ENCODE assay signal across 17 cellular contexts in genomic region chr17:13350466-13350865, GRCh38.
DNase-seq lines count a peak whose midpoint lies in the region; ATAC-seq and TF ChIP-seq lines count a peak whose summit lies in the region.
"Had no signal": no experiment of that assay in that cellular context is flagged by ENCODE, and none has a peak within 500 bp of the region (broad histone marks: within the 10 kb centered on the region; RNA-seq: fewer than 3 reads in every experiment).

No MANE protein-coding gene starts in this region.

- H4K12ac ChIP-seq in trophoblast cell (ENCODE audit: low read depth, low read length) = no peak overlapping the region

- no peak for ATAC-seq in activated naive CD4-positive, alpha-beta T cell treated with anti-CD3 and anti-CD28 coated beads, Interleukin-2, amount 50 U/mL, for 72 hours
- no peak for ATAC-seq in HG02571 (IDR thresholded peaks at IDR 0.05; ENCODE audit: unreplicated experiment)
- ATAC-seq: CD8-positive, alpha-beta T cell had no signal

- H3K27me3 ChIP-seq in AG04450 (ENCODE audit: control insufficient read depth, insufficient read depth, low read length) = no peaks in the 10 kb centered on the region
- no peaks in the 10 kb centered on the region for H3K27me3 ChIP-seq in trophoblast cell (ENCODE audit: insufficient read depth, low read length)

- peaks cover 3% of the 10 kb centered on the region for H3K79me1 ChIP-seq in trophoblast cell (ENCODE audit: low read length)

- peaks cover 4% of the 10 kb centered on the region; the same call in 1 of the 2 replicates for H3K9me3 Mint-ChIP-seq in HFFc6
- peaks cover 13 to 31% of the 10 kb centered on the region in 2 donors for H3K9me3 Mint-ChIP-seq in activated naive CD4-positive, alpha-beta T cell treated with anti-CD3 and anti-CD28 coated beads, Interleukin-2, amount 50 U/mL, for 72 hours

- no peak overlapping the region for H4K8ac ChIP-seq in trophoblast cell (ENCODE audit: low read depth, low read length)

- CTCF ChIA-PET in AG04450 (lab: Charles Lee) = interaction anchor here (1.1 kb wide), 1 partner anchor 13 kb away, joined by 3 read pairs; no protein-coding TSS in a partner anchor

- H2BK120ac ChIP-seq in trophoblast cell (ENCODE audit: insufficient read depth, low read length, poor library complexity) = peak overlapping the region; percentile 15

- H3K36me3 Mint-ChIP-seq in HFFc6 (ENCODE audit: low read depth) = peaks cover 11% of the 10 kb centered on the region; the same call in 1 of the 2 replicates
- peaks cover 5 to 17% of the 10 kb centered on the region in 2 donors for H3K36me3 Mint-ChIP-seq in activated naive CD4-positive, alpha-beta T cell treated with anti-CD3 and anti-CD28 coated beads, Interleukin-2, amount 50 U/mL, for 72 hours
- H3K36me3 Mint-ChIP-seq: CD14-positive monocyte; CD8-positive, alpha-beta T cell had no signal

- peak overlapping the region; percentile 48 for H3K14ac ChIP-seq in trophoblast cell (ENCODE audit: low read length)

- H3K4me1 Mint-ChIP-seq in HFFc6 (ENCODE audit: low read depth) = peaks cover 95% of the 10 kb centered on the region
- H3K4me1 Mint-ChIP-seq: B cell, CD14-positive monocyte had no signal

- H2AK5ac ChIP-seq in trophoblast cell (ENCODE audit: low read length) = no peak overlapping the region

- no peak overlapping the region for H3K4me2 ChIP-seq in trophoblast cell (ENCODE audit: low read length)

- no CpG with 5 or more reads among the region's 9 CpGs for WGBS in trophoblast cell (ENCODE audit: extremely low coverage, insufficient coverage, insufficient read length)

- no peak overlapping the region for H3K18ac ChIP-seq in trophoblast cell (ENCODE audit: low read length)

- no peak overlapping the region for H3K4me3 ChIP-seq in AG04450 (ENCODE audit: low read depth, low read length)
- H3K4me3 ChIP-seq in trophoblast cell (ENCODE audit: low read depth, low read length) = no peak overlapping the region
- H3K4me3 ChIP-seq: HAP-1 had no signal

- TF ChIP-seq CTCF in AG04450 (IDR thresholded peaks at IDR 0.05; ENCODE audit: low read depth, low read length) (no peak), HFFc6 (IDR thresholded peaks at IDR 0.05) (no peak)

- no peak overlapping the region for H3K4ac ChIP-seq in trophoblast cell (ENCODE audit: low read depth, low read length)

- peak overlapping the region; percentile 26 for H2BK5ac ChIP-seq in trophoblast cell (ENCODE audit: low read depth, low read length, poor library complexity)

- H4K91ac ChIP-seq in trophoblast cell (ENCODE audit: low read depth, low read length) = peak overlapping the region; percentile 50

- peak overlapping the region; percentile 52 for H3K27ac ChIP-seq in AG04450 (ENCODE audit: low read depth, low read length)
- no peak overlapping the region for H3K27ac ChIP-seq in trophoblast cell (ENCODE audit: low read depth, low read length)
- H3K27ac ChIP-seq: HL-60 had no signal

- H3K4me1 ChIP-seq in trophoblast cell (ENCODE audit: control insufficient read depth in 1 of 2, insufficient read depth in 2 of 2, low read length in 2 of 2) = peaks cover 0 to 8% of the 10 kb centered on the region in 2 experiments
- H3K4me1 ChIP-seq: Caco-2, HAP-1 had no signal

- no peak overlapping the region for H2AFZ ChIP-seq in trophoblast cell (ENCODE audit: insufficient read depth, low read length, poor library complexity)

- no peak overlapping the region for H3K9ac ChIP-seq in trophoblast cell (ENCODE audit: low read length)

- no peaks in the 10 kb centered on the region; the same call in none of the 2 replicates for H3K27me3 Mint-ChIP-seq in HFFc6 (ENCODE audit: insufficient read depth)
- H3K27me3 Mint-ChIP-seq: B cell had no signal

- POLR2A ChIA-PET in AG04450 (lab: Yijun Ruan, JAX) = no interaction called here

- DNase-seq in AG04450 (ENCODE audit: low read depth, low spot score) (no peak), HFFc6 (no peak), astrocyte of the hippocampus (ENCODE audit: low read depth, low spot score) (peak; percentile 6), trophoblast cell (no peak), cortex of kidney (lab: John Stamatoyannopoulos, UW) (no peak), GM19238 (ENCODE audit: insufficient read length, low spot score) (no peak)
- DNase-seq in activated naive CD4-positive, alpha-beta T cell treated with anti-CD3 and anti-CD28 coated beads, Interleukin-2, amount 50 U/mL, for 72 hours (ENCODE audit: low spot score in 2 of 2) = no peak
- DNase-seq: 8988T; Caco-2; CD8-positive, alpha-beta T cell; DND-41; GDM1 had no signal

- no peak overlapping the region for H3K23ac ChIP-seq in trophoblast cell (ENCODE audit: low read length)

- H3K4me3 Mint-ChIP-seq in HFFc6 = peak overlapping the region; percentile 45; the same call in 1 of the 2 replicates
- H3K4me3 Mint-ChIP-seq: B cell; CD14-positive monocyte; CD8-positive, alpha-beta T cell had no signal

- no peaks in the 10 kb centered on the region for H3K36me3 ChIP-seq in trophoblast cell (ENCODE audit: control insufficient read depth in 1 of 2, insufficient read depth in 2 of 2, low read length in 2 of 2)
- H3K36me3 ChIP-seq: HAP-1 had no signal

- H3K79me2 ChIP-seq in trophoblast cell (ENCODE audit: control insufficient read depth, insufficient read depth, low read length, poor library complexity) = peaks cover 1% of the 10 kb centered on the region

- peak overlapping the region; percentile 92 for H3K27ac Mint-ChIP-seq in HFFc6
- H3K27ac Mint-ChIP-seq in activated naive CD4-positive, alpha-beta T cell treated with anti-CD3 and anti-CD28 coated beads, Interleukin-2, amount 50 U/mL, for 72 hours = no peak overlapping the region
- H3K27ac Mint-ChIP-seq: B cell; CD14-positive monocyte; CD8-positive, alpha-beta T cell had no signal

- H3K9me3 ChIP-seq in AG04450 (ENCODE audit: control insufficient read depth, insufficient read depth, low read length) (no peaks in the 10 kb centered on the region), trophoblast cell (ENCODE audit: insufficient read depth, low read depth, low read length) (no peaks in the 10 kb centered on the region)
- H3K9me3 ChIP-seq: Caco-2, HAP-1 had no signal

- H2BK12ac ChIP-seq in trophoblast cell (ENCODE audit: low read length) = peak overlapping the region; percentile 84
